ENCODE assay signal across 20 cellular contexts in the genomic region with DNA sequence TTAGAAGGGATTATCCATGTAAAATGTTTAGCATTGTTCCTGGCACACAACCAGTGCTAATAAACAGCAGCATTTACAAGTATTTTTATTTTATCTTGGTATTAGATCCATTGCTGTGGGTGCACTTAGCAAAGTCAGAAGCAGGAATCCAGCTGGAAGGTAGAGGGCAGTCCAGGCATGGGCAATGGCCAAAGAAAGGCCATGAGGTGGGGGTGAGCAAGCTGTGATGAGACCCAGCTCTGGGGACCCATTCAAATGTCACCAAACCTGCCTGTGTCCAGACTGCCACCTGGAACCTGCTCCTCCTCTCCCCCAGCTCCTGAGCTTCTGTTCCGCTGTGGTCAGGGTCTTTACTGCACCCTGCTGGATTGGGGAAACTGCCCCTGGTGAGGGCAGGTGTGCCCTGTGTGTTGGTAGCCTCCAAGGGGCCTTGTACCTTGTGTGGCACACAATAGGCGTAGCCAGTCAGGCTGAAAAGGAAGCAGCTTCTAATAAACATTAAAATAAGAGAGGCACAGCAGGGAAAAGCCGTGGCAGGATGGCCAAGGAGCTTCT.
DNase-seq lines count a peak whose midpoint lies in the region; ATAC-seq, FAIRE-seq and TF ChIP-seq lines count a peak whose summit lies in the region.
"Had no signal": no experiment of that assay in that cellular context is flagged by ENCODE, and none has a peak within 500 bp of the region (broad histone marks: within the 10 kb centered on the region; RNA-seq: fewer than 3 reads in every experiment).

No MANE protein-coding gene starts in this region.

- no peak overlapping the region for H3K56ac ChIP-seq in H1 (replicated peaks; ENCODE audit: insufficient read length, low read depth, low read length)

- H3K18ac ChIP-seq in H1 (ENCODE audit: extremely low read depth, low read length), result no peak overlapping the region

- no peak overlapping the region for H2AK5ac ChIP-seq in H1 (ENCODE audit: low read depth, low read length)

- FAIRE-seq in H1 (lab: Jason Lieb, UNC), result no peak

- DNase-seq in AG09309 (ENCODE audit: low read depth), result no peak
- DNase-seq in D341Med (ENCODE audit: low spot score), result peak; percentile 71
- peak; percentile 31 for DNase-seq in NCI-H82 treated with DMSO at 0.1 percent for 48 hours (lab: John Stamatoyannopoulos, UW; ENCODE audit: unreplicated experiment)
- no peak for DNase-seq in H1 (ENCODE audit: low read depth in 1 of 2, low spot score in 2 of 2)
- no peak for DNase-seq in HUDEP-2 (lab: John Stamatoyannopoulos, UW; ENCODE audit: unreplicated experiment in 76 of 76)
- DNase-seq in dedifferentiated amniotic fluid mesenchymal stem cell (ENCODE audit: extremely low spot score), result no peak
- DNase-seq in smooth muscle cell (lab: John Stamatoyannopoulos, UW; ENCODE audit: unreplicated experiment), result no peak
- DNase-seq: activated CD4-positive, alpha-beta T cell treated with anti-CD3 and anti-CD28 coated beads for 4 hours; activated CD8-positive, alpha-beta memory T cell treated with anti-CD3 and anti-CD28 coated beads, Interleukin-2, amount 10 ng/mL, durations not matched to agents 7 days and 5 days; AML-193; cortex of kidney; KG1; NCI-H1048; NCI-H2029 treated with DMSO at 0.1 percent for 48 hours; NCI-H510A; retina; Right ventricle myocardium superior; stimulated activated CD4-positive, alpha-beta T cell treated with anti-CD3 and anti-CD28 coated beads, Interleukin-15, amount 100 ng/mL, for 24 hours had no signal

- ATAC-seq in HG03565 (IDR thresholded peaks at IDR 0.05; ENCODE audit: unreplicated experiment), result no peak
- ATAC-seq: activated CD8-positive, alpha-beta memory T cell treated with anti-CD3 and anti-CD28 coated beads, Interleukin-2, amount 10 ng/mL, durations not matched to agents 7 days and 5 days had no signal

- no peak overlapping the region for H2BK15ac ChIP-seq in H1 (ENCODE audit: low read length)

- TF ChIP-seq POLR2A in H1 (IDR thresholded peaks at IDR 0.05; ENCODE audit: control extremely low read depth in 1 of 2, low read depth in 2 of 2, low read length in 2 of 2), result no peak

- no peak overlapping the region for H2BK120ac ChIP-seq in H1 (replicated peaks; ENCODE audit: low read depth, low read length)

- no peaks in the 10 kb centered on the region for H3K9me3 ChIP-seq in H1 (ENCODE audit: insufficient read depth in 2 of 2, low read depth in 1 of 2, low read length in 1 of 2)
- no peaks in the 10 kb centered on the region for H3K9me3 ChIP-seq in smooth muscle cell (replicated peaks; ENCODE audit: low read depth)
- H3K9me3 ChIP-seq: neutrophil had no signal

- no peaks in the 10 kb centered on the region; a peak in 3 of 7 replicates for H3K27me3 ChIP-seq in H1 (replicated peaks in 1 of 4; ENCODE audit: control insufficient read depth in 3 of 4, extremely low read depth in 1 of 4, insufficient read depth in 3 of 4, low read length in 3 of 4)
- H3K27me3 ChIP-seq in smooth muscle cell (ENCODE audit: low read depth), result peaks cover 19% of the 10 kb centered on the region

- no peak overlapping the region for H3K4ac ChIP-seq in H1 (replicated peaks; ENCODE audit: insufficient read length, low read depth, low read length)

- TF ChIP-seq CTCF in AG09309 (IDR thresholded peaks at IDR 0.05; ENCODE audit: control insufficient read depth, insufficient read depth, low read depth, low read length, missing control alignments) (peak; percentile 14), H1 (IDR thresholded peaks at IDR 0.05; ENCODE audit: control extremely low read depth in 1 of 3, insufficient read depth in 1 of 3, low read depth in 1 of 3, low read length in 3 of 3) (peak; percentile 54 to 65 (median 54)), smooth muscle cell (IDR thresholded peaks at IDR 0.05; ENCODE audit: borderline replicate concordance, insufficient read depth, poor library complexity, severe bottlenecking) (no peak)

- no peak overlapping the region for H4K8ac ChIP-seq in H1 (ENCODE audit: extremely low read depth, insufficient read depth, low read length)

- no peaks in the 10 kb centered on the region for H3K23me2 ChIP-seq in H1 (ENCODE audit: low read depth, low read length)

- H3F3A ChIP-seq in smooth muscle cell (ENCODE audit: low read depth), result no peaks in the 10 kb centered on the region

- H3K4me2 ChIP-seq in H1 (ENCODE audit: insufficient read depth in 1 of 2, low read depth in 2 of 2, low read length in 2 of 2), result no peak overlapping the region
- no peak overlapping the region for H3K4me2 ChIP-seq in smooth muscle cell

- H2BK20ac ChIP-seq in H1 (ENCODE audit: low read length), result no peak overlapping the region

- CTCF ChIA-PET in H1 (lab: Charles Lee; ENCODE audit: partially characterized antibody), result interaction anchor here (0.8 to 4.9 kb wide), 33 partner anchors 9 to 602 kb away, joined by 3 to 54 read pairs (median 5); no protein-coding TSS in a partner anchor

- H2AFZ ChIP-seq in H1 (ENCODE audit: low read length) (no peak overlapping the region), smooth muscle cell (ENCODE audit: low read depth) (no peak overlapping the region)

- H3K27ac ChIP-seq in H1 (ENCODE audit: low read depth, low read length), result no peak overlapping the region
- no peak overlapping the region for H3K27ac ChIP-seq in smooth muscle cell (ENCODE audit: low read depth)
- H3K27ac ChIP-seq: neutrophil had no signal

- H4K91ac ChIP-seq in H1 (replicated peaks; ENCODE audit: insufficient read length, low read length), result no peak overlapping the region

- TF ChIP-seq EP300 in H1 (IDR thresholded peaks at IDR 0.05; ENCODE audit: borderline replicate concordance in 1 of 2, low read depth in 2 of 2, low read length in 2 of 2), result no peak

- H3K4me3 ChIP-seq in AG09309 (ENCODE audit: control insufficient read depth, low read depth, low read length) (no peak overlapping the region), H1 (ENCODE audit: extremely low read depth in 1 of 4, insufficient read depth in 2 of 4, low read depth in 3 of 4, low read length in 4 of 4) (no peak overlapping the region), smooth muscle cell (no peak overlapping the region)

- no peak overlapping the region for H4K5ac ChIP-seq in H1 (ENCODE audit: insufficient read length, low read depth, low read length)

- H2BK12ac ChIP-seq in H1 (ENCODE audit: low read depth, low read length), result no peak overlapping the region

- no peaks in the 10 kb centered on the region for H3K4me1 ChIP-seq in H1 (replicated peaks in 1 of 4; ENCODE audit: control insufficient read depth in 3 of 4, insufficient read depth in 4 of 4, low read length in 3 of 4)
- no peaks in the 10 kb centered on the region for H3K4me1 ChIP-seq in smooth muscle cell (ENCODE audit: low read depth)

- H4K20me1 ChIP-seq in H1 (replicated peaks in 1 of 2; ENCODE audit: control insufficient read depth in 1 of 2, insufficient read depth in 2 of 2, low read length in 2 of 2) (no peaks in the 10 kb centered on the region), smooth muscle cell (ENCODE audit: low read depth) (no peaks in the 10 kb centered on the region)

- 76% methylated on average over 3 of the region's 3 CpGs; no CpG with 5 or more reads in 1 of the 2 experiments for WGBS in H1 (ENCODE audit: extremely low coverage in 1 of 2, insufficient coverage in 1 of 2, insufficient read length in 1 of 2, insufficient replicate concordance in 2 of 2, low coverage in 1 of 2, low lambda C conversion rate in 2 of 2, missing lambda C conversion rate in 1 of 2), 2 experiments
- WGBS in smooth muscle cell (ENCODE audit: low lambda C conversion rate), result 78% methylated on average over 3 of the region's 3 CpGs

- POLR2A ChIA-PET in H1 (lab: Charles Lee; ENCODE audit: partially characterized antibody), result interaction anchor here (0.9 to 1.3 kb wide), 2 partner anchors 19 to 25 kb away, joined by 3 read pairs; no protein-coding TSS in a partner anchor

- no peak overlapping the region for H3K9ac ChIP-seq in H1 (replicated peaks in 1 of 4; ENCODE audit: extremely low read depth in 1 of 4, low read depth in 3 of 4, low read length in 3 of 4)
- no peak overlapping the region for H3K9ac ChIP-seq in smooth muscle cell (ENCODE audit: low read depth)

- no peak overlapping the region for H3K14ac ChIP-seq in H1 (ENCODE audit: insufficient read length)

- H3K23ac ChIP-seq in H1 (ENCODE audit: insufficient read length), result no peak overlapping the region

- H3K79me2 ChIP-seq in H1 (ENCODE audit: control insufficient read depth in 1 of 2, insufficient read depth in 2 of 2, low read length in 2 of 2) (no peaks in the 10 kb centered on the region), smooth muscle cell (ENCODE audit: low read depth) (no peaks in the 10 kb centered on the region)

- no peak overlapping the region for H2BK5ac ChIP-seq in H1 (ENCODE audit: low read depth, low read length)

- peak; percentile 78 for TF ChIP-seq RAD21 in H1 (IDR thresholded peaks at IDR 0.05 in 1 of 2, conservative IDR thresholded peaks at IDR 0.05 in 1 of 2; ENCODE audit: low read depth in 2 of 2, low read length in 2 of 2)

- no peaks in the 10 kb centered on the region for H3K79me1 ChIP-seq in H1 (ENCODE audit: low read depth, low read length)

- H3K36me3 ChIP-seq in H1 (ENCODE audit: control insufficient read depth in 2 of 4, insufficient read depth in 4 of 4, low read length in 3 of 4), result no peaks in the 10 kb centered on the region
- no peaks in the 10 kb centered on the region for H3K36me3 ChIP-seq in smooth muscle cell (ENCODE audit: low read depth)
- H3K36me3 ChIP-seq: neutrophil had no signal

TF ChIP-seq in H1, 55 proteins besides CTCF, POLR2A, EP300 and RAD21 (continues in another document):
- TF ChIP-seq RNF2 (IDR thresholded peaks at IDR 0.05; ENCODE audit: borderline replicate concordance, low read depth, low read length, missing control alignments, poor library complexity, severe bottlenecking) (no peak), GTF2F1 (IDR thresholded peaks at IDR 0.05; ENCODE audit: borderline replicate concordance, low read depth, low read length) (no peak), RFX5 (IDR thresholded peaks at IDR 0.05; ENCODE audit: borderline replicate concordance, low read depth, low read length) (no peak), SIN3A (conservative IDR thresholded peaks at IDR 0.05 in 1 of 2, IDR thresholded peaks at IDR 0.05 in 1 of 2; ENCODE audit: low read depth in 1 of 2, low read length in 2 of 2) (no peak), KDM5A (IDR thresholded peaks at IDR 0.05; ENCODE audit: low read length) (no peak), TAF7 (optimal IDR thresholded peaks at IDR 0.05; ENCODE audit: borderline replicate concordance, low read depth, low read length) (no peak), MAFK (IDR thresholded peaks at IDR 0.05; ENCODE audit: low read depth, low read length) (no peak), SP4 (IDR thresholded peaks at IDR 0.05; ENCODE audit: low read length) (no peak), SAP30 (IDR thresholded peaks at IDR 0.05; ENCODE audit: insufficient read depth, insufficient replicate concordance, low read length) (no peak), SUZ12 (IDR thresholded peaks at IDR 0.05; ENCODE audit: low read length) (no peak), HDAC2 (IDR thresholded peaks at IDR 0.05; ENCODE audit: borderline replicate concordance in 1 of 2, low read depth in 2 of 2, low read length in 2 of 2) (no peak), RXRA (IDR thresholded peaks at IDR 0.05; ENCODE audit: insufficient read depth, low read depth, low read length) (no peak), SRF (IDR thresholded peaks at IDR 0.05; ENCODE audit: low read depth, low read length) (no peak)

Comparison
In these comparisons a context has a peak if more than half of its experiments do, and no peak if none do; other contexts are left out.
1. DNase-seq: peak in D341Med (single experiment) and NCI-H82 treated with DMSO at 0.1 percent for 48 hours (single experiment); none in AG09309 (single experiment), H1 (0 of 2), HUDEP-2 (0 of 76), dedifferentiated amniotic fluid mesenchymal stem cell (single experiment) and smooth muscle cell (single experiment).